ENCODE assay signal across 14 cellular contexts in genomic region chr17:48322060-48322459, GRCh38.
A peak's percentile ranks its signal among the peaks of the same experiment; 100 is the strongest.
DNase-seq lines count a peak whose midpoint lies in the region; ATAC-seq and TF ChIP-seq lines count a peak whose summit lies in the region.
"Had no signal": no experiment of that assay in that cellular context is flagged by ENCODE, and none has a peak within 500 bp of the region (broad histone marks: within the 10 kb centered on the region; RNA-seq: fewer than 3 reads in every experiment).

No MANE protein-coding gene starts in this region.

- no peaks in the 10 kb centered on the region for H3K27me3 ChIP-seq in RWPE2 (ENCODE audit: insufficient read depth, poor library complexity, severe bottlenecking)
- H3K27me3 ChIP-seq in prostate gland (replicated peaks; ENCODE audit: insufficient read depth), result no peaks in the 10 kb centered on the region

- intact Hi-C loops in Right ventricle myocardium inferior (cut with DNase I) (no loop called here), prostate gland (cut with DNase I) (no loop called here)

- TF ChIP-seq CTCF in HEK293 (tag by site-specific recombination; IDR thresholded peaks at IDR 0.05) (0 out of 2 replicates have a peak, but pooled peaks have one; percentile 8), RWPE2 (IDR thresholded peaks at IDR 0.05; ENCODE audit: poor library complexity, severe bottlenecking) (peak; percentile 44), prostate gland (IDR thresholded peaks at IDR 0.05) (no peak)

- POLR2A ChIA-PET in HEK293 (lab: Yijun Ruan, JAX), result no interaction called here

- no peak overlapping the region for H3K27ac ChIP-seq in HEK293 (ENCODE audit: extremely low read depth, low read depth, low read length)
- H3K27ac ChIP-seq in RWPE2 (ENCODE audit: poor library complexity, severe bottlenecking), result no peak overlapping the region
- no peak overlapping the region for H3K27ac ChIP-seq in prostate gland
- H3K27ac ChIP-seq: dorsolateral prefrontal cortex, left lung had no signal

- ATAC-seq in RWPE2 (ENCODE audit: low read depth) (no peak), GM19467 (IDR thresholded peaks at IDR 0.05; ENCODE audit: unreplicated experiment) (no peak), Right ventricle myocardium inferior (no peak)
- ATAC-seq: left lung; naive thymus-derived CD8-positive, alpha-beta T cell; right cardiac atrium had no signal

- H3K4me3 ChIP-seq in HEK293 (ENCODE audit: low read depth, low read length) (no peak overlapping the region), RWPE2 (ENCODE audit: severe bottlenecking) (no peak overlapping the region), prostate gland (no peak overlapping the region)
- H3K4me3 ChIP-seq: dorsolateral prefrontal cortex, left lung had no signal

- CTCF ChIA-PET in HEK293 (lab: Yijun Ruan, JAX), result interaction anchor here (0.7 to 2.3 kb wide), 9 partner anchors 12 to 296 kb away, joined by 3 to 11 read pairs (median 5); no protein-coding TSS in a partner anchor

- H3K9me3 ChIP-seq in HEK293 (ENCODE audit: control insufficient read depth, insufficient read depth, low read depth, low read length), result no peaks in the 10 kb centered on the region
- no peaks in the 10 kb centered on the region for H3K9me3 ChIP-seq in RWPE2 (ENCODE audit: severe bottlenecking)
- no peaks in the 10 kb centered on the region for H3K9me3 ChIP-seq in prostate gland
- H3K9me3 ChIP-seq: left lung had no signal

- H3K4me1 ChIP-seq in HEK293 (ENCODE audit: control insufficient read depth, insufficient read depth, low read length) (0 out of 2 replicates have a peak, but pooled peaks cover 4% of the 10 kb centered on the region), RWPE2 (ENCODE audit: insufficient read depth, poor library complexity, severe bottlenecking) (no peaks in the 10 kb centered on the region), prostate gland (replicated peaks) (no peaks in the 10 kb centered on the region)
- H3K4me1 ChIP-seq: left lung had no signal

- no peaks in the 10 kb centered on the region for H3K36me3 ChIP-seq in HEK293 (ENCODE audit: control insufficient read depth in 2 of 2, insufficient read depth in 1 of 2, low read length in 2 of 2)
- H3K36me3 ChIP-seq in RWPE2 (ENCODE audit: low read depth), result no peaks in the 10 kb centered on the region
- no peaks in the 10 kb centered on the region for H3K36me3 ChIP-seq in prostate gland
- H3K36me3 ChIP-seq: left lung had no signal

- no peak for TF ChIP-seq POLR2A in prostate gland (IDR thresholded peaks at IDR 0.05)

- DNase-seq in AG08395 (ENCODE audit: low spot score) (peak; percentile 23), RWPE2 (ENCODE audit: low spot score) (no peak), fibroblast of peridontal ligament (ENCODE audit: extremely low read depth) (peak; percentile 6), Right ventricle myocardium inferior (ENCODE audit: missing footprints) (no peak), prostate gland (ENCODE audit: low spot score) (no peak), Ammon's horn (ENCODE audit: low spot score) (no peak)
- DNase-seq: activated naive CD8-positive, alpha-beta T cell treated with anti-CD3 and anti-CD28 coated beads, Interleukin-2, amount 10 ng/mL, durations not matched to agents 7 days and 5 days; dorsolateral prefrontal cortex; glutamatergic neuron; left lung; naive thymus-derived CD8-positive, alpha-beta T cell; right cardiac atrium had no signal

TF ChIP-seq in HEK293, 187 proteins besides CTCF, POLR2A, EP300 and RAD21:
- TF ChIP-seq ZSCAN4 (tag by site-specific recombination; IDR thresholded peaks at IDR 0.05) (no peak), ZNF529 (tag by site-specific recombination; IDR thresholded peaks at IDR 0.05; ENCODE audit: insufficient replicate concordance) (no peak), ZNF654 (tag by site-specific recombination; IDR thresholded peaks at IDR 0.05; ENCODE audit: low read depth) (0 out of 2 replicates have a peak, but pooled peaks have one; percentile 13), TSHZ1 (tag by site-specific recombination; IDR thresholded peaks at IDR 0.05; ENCODE audit: borderline replicate concordance) (no peak)

Comparison
In these comparisons a context has a peak if more than half of its experiments do, and no peak if none do; other contexts are left out.
1. DNase-seq: peak in AG08395 (single experiment) and fibroblast of peridontal ligament (single experiment); none in RWPE2 (single experiment), Right ventricle myocardium inferior (single experiment), prostate gland (single experiment) and Ammon's horn (single experiment).
2. CTCF ChIP-seq: peak in HEK293 (single experiment) and RWPE2 (single experiment); none in prostate gland (0 of 4).